ENCODE assay signal across 8 cellular contexts in the genomic region with DNA sequence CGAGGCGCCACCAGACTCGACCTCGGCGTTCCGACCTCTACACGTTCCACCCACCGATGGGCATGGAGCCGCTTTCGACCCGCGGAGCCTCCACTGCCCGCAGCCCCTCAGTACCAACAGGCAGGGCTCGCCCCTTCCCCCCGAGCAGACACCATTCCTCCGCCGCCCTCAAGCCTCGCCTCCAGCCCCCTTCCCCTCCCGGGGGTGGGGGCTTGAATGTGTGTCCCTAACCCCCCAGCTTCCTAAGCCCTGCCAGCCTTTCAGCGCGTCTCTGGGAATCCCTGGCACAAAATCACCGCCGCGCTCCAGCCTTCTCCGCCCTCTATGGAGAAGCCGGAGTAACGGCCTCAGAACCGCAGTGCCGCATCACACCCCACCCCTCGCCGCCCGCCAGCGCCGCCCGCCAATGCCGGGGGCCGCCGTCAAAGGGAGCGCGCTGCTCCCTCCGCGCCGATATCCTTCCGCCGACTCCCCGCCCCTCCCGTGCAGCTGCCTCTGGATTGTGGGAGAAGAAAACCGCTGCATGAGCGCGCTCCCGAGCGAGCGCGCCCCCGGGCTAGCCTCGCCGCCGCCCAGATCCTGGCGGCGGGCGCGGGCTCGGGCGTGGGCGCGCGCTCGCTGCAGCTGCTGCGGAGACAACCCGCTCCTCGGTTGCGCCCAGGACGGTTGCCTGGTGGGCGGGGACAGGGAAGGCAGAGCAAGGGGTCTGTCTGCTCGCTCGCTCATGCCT. TPM values are rescaled to one million over a fixed set of nuclear protein-coding genes. Genes with fewer than 3 reads are reported as not detected.
DNase-seq lines count a peak whose midpoint lies in the region; ATAC-seq and TF ChIP-seq lines count a peak whose summit lies in the region.

A gene with protein sequence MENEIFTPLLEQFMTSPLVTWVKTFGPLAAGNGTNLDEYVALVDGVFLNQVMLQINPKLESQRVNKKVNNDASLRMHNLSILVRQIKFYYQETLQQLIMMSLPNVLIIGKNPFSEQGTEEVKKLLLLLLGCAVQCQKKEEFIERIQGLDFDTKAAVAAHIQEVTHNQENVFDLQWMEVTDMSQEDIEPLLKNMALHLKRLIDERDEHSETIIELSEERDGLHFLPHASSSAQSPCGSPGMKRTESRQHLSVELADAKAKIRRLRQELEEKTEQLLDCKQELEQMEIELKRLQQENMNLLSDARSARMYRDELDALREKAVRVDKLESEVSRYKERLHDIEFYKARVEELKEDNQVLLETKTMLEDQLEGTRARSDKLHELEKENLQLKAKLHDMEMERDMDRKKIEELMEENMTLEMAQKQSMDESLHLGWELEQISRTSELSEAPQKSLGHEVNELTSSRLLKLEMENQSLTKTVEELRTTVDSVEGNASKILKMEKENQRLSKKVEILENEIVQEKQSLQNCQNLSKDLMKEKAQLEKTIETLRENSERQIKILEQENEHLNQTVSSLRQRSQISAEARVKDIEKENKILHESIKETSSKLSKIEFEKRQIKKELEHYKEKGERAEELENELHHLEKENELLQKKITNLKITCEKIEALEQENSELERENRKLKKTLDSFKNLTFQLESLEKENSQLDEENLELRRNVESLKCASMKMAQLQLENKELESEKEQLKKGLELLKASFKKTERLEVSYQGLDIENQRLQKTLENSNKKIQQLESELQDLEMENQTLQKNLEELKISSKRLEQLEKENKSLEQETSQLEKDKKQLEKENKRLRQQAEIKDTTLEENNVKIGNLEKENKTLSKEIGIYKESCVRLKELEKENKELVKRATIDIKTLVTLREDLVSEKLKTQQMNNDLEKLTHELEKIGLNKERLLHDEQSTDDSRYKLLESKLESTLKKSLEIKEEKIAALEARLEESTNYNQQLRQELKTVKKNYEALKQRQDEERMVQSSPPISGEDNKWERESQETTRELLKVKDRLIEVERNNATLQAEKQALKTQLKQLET (N-terminal part only) (minus strand): TSS at position 343 of the 730 bp plus-strand sequence. CDS start 777 bp downstream, outside the sequence.

- H3K36me3 Mint-ChIP-seq in activated naive CD8-positive, alpha-beta T cell treated with anti-CD3 and anti-CD28 coated beads, Interleukin-2, amount 50 U/mL, for 24 hours (ENCODE audit: low read depth): no peaks in the 10 kb centered on the region

- H3K9ac ChIP-seq in SU-DHL-6 (ENCODE audit: low read length) (peak within 1 kb of the TSS; percentile 94), trophoblast cell (ENCODE audit: low read length) (peak within 1 kb of the TSS; percentile 85)

- H3K9me3 Mint-ChIP-seq in activated naive CD8-positive, alpha-beta T cell treated with anti-CD3 and anti-CD28 coated beads, Interleukin-2, amount 50 U/mL, for 24 hours: no peaks in the 10 kb centered on the region

- H4K12ac ChIP-seq in trophoblast cell (ENCODE audit: low read depth, low read length): peak within 1 kb of the TSS; percentile 2

- peaks cover 5% of the 10 kb centered on the region for H3K79me1 ChIP-seq in trophoblast cell (ENCODE audit: low read length)

- H3K27me3 Mint-ChIP-seq in activated naive CD8-positive, alpha-beta T cell treated with anti-CD3 and anti-CD28 coated beads, Interleukin-2, amount 50 U/mL, for 24 hours: peaks cover 8% of the 10 kb centered on the region

- no peak within 1 kb of the TSS for H2BK12ac ChIP-seq in trophoblast cell (ENCODE audit: low read length)

- intact Hi-C loops in cardiac septum (cut with DNase I): loop anchor here (1.0 to 5.0 kb wide), 6 partner anchors 55 to 197 kb away; a partner anchor contains a TSS

- peak within 1 kb of the TSS; percentile 98 for H3K4me2 ChIP-seq in SU-DHL-6 (ENCODE audit: low read depth, low read length, poor library complexity, severe bottlenecking)
- H3K4me2 ChIP-seq in trophoblast cell (ENCODE audit: low read length): peak within 1 kb of the TSS; percentile 90

- DNase-seq in NCI-H1417 (lab: John Stamatoyannopoulos, UW) (peak; percentile 98 to 99 (median 99)), cardiac septum (ENCODE audit: low spot score) (peak; percentile 96), trophoblast cell (peak; percentile 86 to 96), tibial nerve (ENCODE audit: low spot score in 2 of 2) (peak; percentile 89 to 90)
- DNase-seq in activated naive CD8-positive, alpha-beta T cell treated with anti-CD3 and anti-CD28 coated beads, Interleukin-2, amount 50 U/mL, for 24 hours: peak; percentile 91

- peaks cover 33% of the 10 kb centered on the region for H3F3A ChIP-seq in SU-DHL-6 (ENCODE audit: insufficient read depth)

- H3K23ac ChIP-seq in trophoblast cell (ENCODE audit: low read length): no peak within 1 kb of the TSS

- peak within 1 kb of the TSS; percentile 16 for H3K4ac ChIP-seq in trophoblast cell (ENCODE audit: low read depth, low read length)

- no peak within 1 kb of the TSS for H2AK5ac ChIP-seq in trophoblast cell (ENCODE audit: low read length)

- H2BK5ac ChIP-seq in trophoblast cell (ENCODE audit: low read depth, low read length, poor library complexity): peak within 1 kb of the TSS; percentile 23

- H3K79me2 ChIP-seq in SU-DHL-6 (ENCODE audit: insufficient read depth, low read length) (peaks cover 53% of the 10 kb centered on the region), trophoblast cell (ENCODE audit: control insufficient read depth, insufficient read depth, low read length, poor library complexity) (no peaks in the 10 kb centered on the region)

- no peaks in the 10 kb centered on the region for H3K9me3 ChIP-seq in SU-DHL-6 (ENCODE audit: insufficient read depth, low read length)
- no peaks in the 10 kb centered on the region for H3K9me3 ChIP-seq in trophoblast cell (ENCODE audit: insufficient read depth, low read depth, low read length)
- H3K9me3 ChIP-seq in tibial nerve: no peaks in the 10 kb centered on the region

- H3K4me1 Mint-ChIP-seq in activated naive CD8-positive, alpha-beta T cell treated with anti-CD3 and anti-CD28 coated beads, Interleukin-2, amount 50 U/mL, for 24 hours: peaks cover 33% of the 10 kb centered on the region

- peak within 1 kb of the TSS; percentile 5 for H3K14ac ChIP-seq in trophoblast cell (ENCODE audit: low read length)

- no peak within 1 kb of the TSS for H4K91ac ChIP-seq in trophoblast cell (ENCODE audit: low read depth, low read length)

- peak within 1 kb of the TSS; percentile 80 for H3K4me3 Mint-ChIP-seq in activated naive CD8-positive, alpha-beta T cell treated with anti-CD3 and anti-CD28 coated beads, Interleukin-2, amount 50 U/mL, for 24 hours

- ATAC-seq in HG02759 (IDR thresholded peaks at IDR 0.05; ENCODE audit: unreplicated experiment): peak; percentile 85
- ATAC-seq in activated naive CD8-positive, alpha-beta T cell treated with anti-CD3 and anti-CD28 coated beads, Interleukin-2, amount 50 U/mL, for 24 hours: peak; percentile 91

- H3K4me3 ChIP-seq in SU-DHL-6 (ENCODE audit: insufficient read depth, low read length, poor library complexity, severe bottlenecking): peak within 1 kb of the TSS; percentile 90
- H3K4me3 ChIP-seq in trophoblast cell (ENCODE audit: low read depth, low read length): peak within 1 kb of the TSS; percentile 87
- peak within 1 kb of the TSS; percentile 64 to 98 (median 80) for H3K4me3 ChIP-seq in tibial nerve

- TF ChIP-seq CTCF in GM12873 (IDR thresholded peaks at IDR 0.05; ENCODE audit: insufficient read depth, low read depth, low read length, missing control alignments) (peak; percentile 9), SU-DHL-6 (IDR thresholded peaks at IDR 0.05; ENCODE audit: insufficient read depth, low read length, poor library complexity, severe bottlenecking) (no peak), tibial nerve (IDR thresholded peaks at IDR 0.05) (peak in 4 of 5 experiments; percentile 22 to 64 (median 42))

- H2AFZ ChIP-seq in SU-DHL-6 (ENCODE audit: low read depth, low read length, severe bottlenecking) (peak within 1 kb of the TSS; percentile 94), trophoblast cell (ENCODE audit: insufficient read depth, low read length, poor library complexity) (peak within 1 kb of the TSS; percentile 82)

- TF ChIP-seq EP300 in tibial nerve (IDR thresholded peaks at IDR 0.05): peak; percentile 40 to 97

- H3K4me1 ChIP-seq in trophoblast cell (ENCODE audit: control insufficient read depth in 1 of 2, insufficient read depth in 2 of 2, low read length in 2 of 2) (no peaks in the 10 kb centered on the region), tibial nerve (peaks cover 0 to 34% (median 2%) of the 10 kb centered on the region in 4 donors)

- H3K27ac ChIP-seq in SU-DHL-6 (ENCODE audit: low read depth, low read length): peak within 1 kb of the TSS; percentile 86
- peak within 1 kb of the TSS; percentile 55 for H3K27ac ChIP-seq in trophoblast cell (ENCODE audit: low read depth, low read length)
- H3K27ac ChIP-seq in tibial nerve: peak within 1 kb of the TSS; percentile 67 to 94 (median 90)

- no peaks in the 10 kb centered on the region for H3K9me2 ChIP-seq in SU-DHL-6 (replicated peaks; ENCODE audit: insufficient read depth, low read length)

- H4K8ac ChIP-seq in trophoblast cell (ENCODE audit: low read depth, low read length): peak within 1 kb of the TSS; percentile 39

- H4K20me1 ChIP-seq in SU-DHL-6 (ENCODE audit: low read depth, low read length): no peaks in the 10 kb centered on the region

- H3K27me3 ChIP-seq in SU-DHL-6 (ENCODE audit: low read length) (no peaks in the 10 kb centered on the region), trophoblast cell (ENCODE audit: insufficient read depth, low read length) (no peaks in the 10 kb centered on the region), tibial nerve (no peaks in the 10 kb centered on the region)

- no peaks in the 10 kb centered on the region for H3K36me3 ChIP-seq in SU-DHL-6 (ENCODE audit: low read length)
- H3K36me3 ChIP-seq in trophoblast cell (ENCODE audit: control insufficient read depth in 1 of 2, insufficient read depth in 2 of 2, low read length in 2 of 2): no peaks in the 10 kb centered on the region
- H3K36me3 ChIP-seq in tibial nerve: no peaks in the 10 kb centered on the region

- peak within 1 kb of the TSS; percentile 35 for H2BK120ac ChIP-seq in trophoblast cell (ENCODE audit: insufficient read depth, low read length, poor library complexity)

- no CpG with 5 or more reads among the region's 76 CpGs for WGBS in trophoblast cell (ENCODE audit: extremely low coverage, insufficient coverage, insufficient read length)
- 0 to 1% methylated on average over 48 to 70 of the region's 76 CpGs for WGBS in tibial nerve, 2 donors

- H3K18ac ChIP-seq in trophoblast cell (ENCODE audit: low read length): peak within 1 kb of the TSS; percentile 85

- H3K27ac Mint-ChIP-seq in activated naive CD8-positive, alpha-beta T cell treated with anti-CD3 and anti-CD28 coated beads, Interleukin-2, amount 50 U/mL, for 24 hours: peak within 1 kb of the TSS; percentile 81

- TF ChIP-seq POLR2A in tibial nerve (IDR thresholded peaks at IDR 0.05): peak; percentile 59 to 78

RNA-seq across cellular contexts. Expression of the gene that starts here (rescaled TPM):
- 29.1 TPM for total RNA-seq in cardiac septum
- polyA plus RNA-seq in trophoblast cell (2013): 20.2 and 23.3 TPM in 2 replicates
- total RNA-seq in tibial nerve: 10 to 100 TPM; 41.0 to 64.7 (median 57.5) TPM

Comparison
In these comparisons a context has a peak if more than half of its experiments do, and no peak if none do; other contexts are left out.
1. Peak in every context shown above with its lines: DNase-seq, ATAC-seq, H3K4me3 ChIP-seq and H3K27ac ChIP-seq.